In genomic region chr21:33598051-33598450, GRCh38 we compare ENCODE assay signal across 27 cellular contexts. TPM values are rescaled to one million over a fixed set of nuclear protein-coding genes. Genes with fewer than 3 reads are reported as not detected.
DNase-seq lines count a peak whose midpoint lies in the region; ATAC-seq, FAIRE-seq and TF ChIP-seq lines count a peak whose summit lies in the region.
"Had no signal": no experiment of that assay in that cellular context is flagged by ENCODE, and none has a peak within 500 bp of the region (broad histone marks: within the 10 kb centered on the region; RNA-seq: fewer than 3 reads in every experiment).

No MANE protein-coding gene starts in this region.

- POLR2A ChIA-PET in HepG2 (lab: Yijun Ruan, JAX), result no interaction called here

- TF ChIP-seq CTCF in HepG2 (CRISPR knock-in tag; IDR thresholded peaks at IDR 0.05) (no peak), right lobe of liver (IDR thresholded peaks at IDR 0.05) (no peak), nephron progenitor cell (IDR thresholded peaks at IDR 0.05) (no peak)

- no peaks in the 10 kb centered on the region for H3K9me3 ChIP-seq in HepG2 (ENCODE audit: low read length)
- H3K9me3 ChIP-seq in right lobe of liver, result no peaks in the 10 kb centered on the region
- H3K9me3 ChIP-seq in SK-N-MC (ENCODE audit: low read depth, low read length), result no peaks in the 10 kb centered on the region
- H3K9me3 ChIP-seq: A549; BLaER1 treated with 17β-estradiol and CSF1 and Interleukin-3, amounts not matched to agents 10 nM and 100 nM; Caco-2 had no signal

- DNase-seq in HepG2 (ENCODE audit: low spot score) (no peak), right lobe of liver (no peak), SK-N-MC (ENCODE audit: low read depth, low spot score) (no peak), nephron progenitor cell (no peak), NCI-H226 (no peak)
- no peak for DNase-seq in activated CD4-positive, CD25-positive, alpha-beta regulatory T cell treated with anti-CD3 and anti-CD28 coated beads, Interleukin-2, amount 50 U/mL, for 72 hours
- DNase-seq: AML-193; Caco-2; Calu3; CD4-positive, alpha-beta T cell; CD8-positive, alpha-beta T cell; DMS 273 treated with DMSO at 0.1 percent for 48 hours; DMS153; DMS53; DMS79; DND-41; EL; GF-D8 had no signal

- H3K79me2 ChIP-seq in HepG2 (ENCODE audit: insufficient read depth, low read length), result no peaks in the 10 kb centered on the region

- TF ChIP-seq RAD21 in HepG2 (CRISPR knock-in tag; IDR thresholded peaks at IDR 0.05), result no peak

- no peaks in the 10 kb centered on the region for H3K27me3 Mint-ChIP-seq in nephron progenitor cell (ENCODE audit: low read depth, poor library complexity)
- H3K27me3 Mint-ChIP-seq: B cell; CD4-positive, alpha-beta T cell had no signal

- CTCF ChIA-PET in HepG2 (lab: Yijun Ruan, JAX; ENCODE audit: low intra/inter-chr PET ratio, low total read pairs), result no interaction called here

- peaks cover 68% of the 10 kb centered on the region for H3K36me3 Mint-ChIP-seq in nephron progenitor cell (ENCODE audit: low read depth)

- H3K27ac ChIP-seq in HepG2 (ENCODE audit: extremely low read length, insufficient read depth, low read length) (no peak overlapping the region), right lobe of liver (no peak overlapping the region), SK-N-MC (peak overlapping the region; percentile 19; the same call in 1 of the 2 replicates)
- H3K27ac ChIP-seq: 22Rv1; A549; BLaER1 treated with 17β-estradiol and CSF1 and Interleukin-3, amounts not matched to agents 10 nM and 100 nM; C4-2B had no signal

- in situ Hi-C loops in HepG2 (cut with HindIII; ENCODE audit: extremely low pct_ligation_motif_present, low pct_unique_long_range_greater_than_20kb), result no loop called here

- peak overlapping the region; percentile 22 for H3K27ac Mint-ChIP-seq in nephron progenitor cell
- H3K27ac Mint-ChIP-seq: B cell; CD4-positive, alpha-beta T cell; CD8-positive, alpha-beta T cell had no signal

- no peaks in the 10 kb centered on the region for H3K9me3 Mint-ChIP-seq in nephron progenitor cell
- H3K9me3 Mint-ChIP-seq: CD4-positive, alpha-beta T cell; CD8-positive, alpha-beta T cell had no signal

- H3K4me3 ChIP-seq in HepG2 (replicated peaks in 1 of 3; ENCODE audit: insufficient read depth in 1 of 3, low read depth in 2 of 3, low read length in 3 of 3), result no peak overlapping the region
- H3K4me3 ChIP-seq in right lobe of liver, result no peak overlapping the region
- no peak overlapping the region for H3K4me3 ChIP-seq in SK-N-MC
- H3K4me3 ChIP-seq: A549; BLaER1 treated with 17β-estradiol and CSF1 and Interleukin-3, amounts not matched to agents 10 nM and 100 nM had no signal

- ATAC-seq in HepG2 (no peak), right lobe of liver (no peak), HG03139 (IDR thresholded peaks at IDR 0.05; ENCODE audit: unreplicated experiment) (no peak)
- ATAC-seq: A549; CD8-positive, alpha-beta T cell had no signal

- no TSS peak for BruUV-seq in HepG2 (replicated peaks; lab: Mats Ljungman, UMichigan)

- TF ChIP-seq POLR2A in HepG2 (IDR thresholded peaks at IDR 0.05; ENCODE audit: insufficient read depth in 1 of 2, low read depth in 2 of 2, low read length in 2 of 2) (no peak), right lobe of liver (IDR thresholded peaks at IDR 0.05) (no peak)

- intact Hi-C loops in HepG2 (cut with micrococcal nuclease; ENCODE audit: unreplicated experiment) (no loop called here), right lobe of liver (cut with DNase I) (no loop called here)

- H3K4me1 ChIP-seq in HepG2 (ENCODE audit: insufficient read depth, low read length) (no peaks in the 10 kb centered on the region), right lobe of liver (no peaks in the 10 kb centered on the region)
- H3K4me1 ChIP-seq: A549; BLaER1 treated with 17β-estradiol and CSF1 and Interleukin-3, amounts not matched to agents 10 nM and 100 nM; Caco-2 had no signal

- no peak overlapping the region for H2AFZ ChIP-seq in HepG2 (ENCODE audit: low read length)

- no peak overlapping the region for H3K4me2 ChIP-seq in HepG2 (ENCODE audit: low read depth, low read length)
- H3K4me2 ChIP-seq: A549; BLaER1 treated with 17β-estradiol and CSF1 and Interleukin-3, amounts not matched to agents 10 nM and 100 nM had no signal

- no peak for FAIRE-seq in HepG2 (lab: Jason Lieb, UNC)
- FAIRE-seq in colon (lab: Jason Lieb, UNC), result peak; percentile 38
- FAIRE-seq: A549, GM12891, GM19239 had no signal

- H3K9ac ChIP-seq in HepG2 (ENCODE audit: insufficient read depth, low read depth, low read length) (no peak overlapping the region), SK-N-MC (ENCODE audit: insufficient read length) (no peak overlapping the region)
- H3K9ac ChIP-seq: BLaER1 treated with 17β-estradiol and CSF1 and Interleukin-3, amounts not matched to agents 10 nM and 100 nM had no signal

- H3K36me3 ChIP-seq in HepG2 (replicated peaks in 1 of 2; ENCODE audit: control insufficient read depth in 1 of 2, insufficient read depth in 2 of 2, low read length in 2 of 2), result peaks cover 4 to 29% of the 10 kb centered on the region in 2 experiments
- H3K36me3 ChIP-seq in right lobe of liver, result peaks cover 0 to 43% (median 8%) of the 10 kb centered on the region in 4 donors
- peaks cover 51% of the 10 kb centered on the region for H3K36me3 ChIP-seq in SK-N-MC (ENCODE audit: insufficient read depth, low read length)

- peaks cover 5% of the 10 kb centered on the region for H3K4me1 Mint-ChIP-seq in nephron progenitor cell
- H3K4me1 Mint-ChIP-seq: B cell had no signal

- H3K27me3 ChIP-seq in HepG2 (ENCODE audit: control insufficient read depth in 1 of 2, insufficient read depth in 2 of 2, low read length in 2 of 2), result no peaks in the 10 kb centered on the region
- no peaks in the 10 kb centered on the region for H3K27me3 ChIP-seq in right lobe of liver
- H3K27me3 ChIP-seq: BLaER1 treated with 17β-estradiol and CSF1 and Interleukin-3, amounts not matched to agents 10 nM and 100 nM had no signal

- 96% methylated on average over 1 of the region's 1 CpG for WGBS in HepG2 (ENCODE audit: low lambda C conversion rate)
- 59% methylated on average over 1 of the region's 1 CpG for WGBS in right lobe of liver (ENCODE audit: insufficient coverage, low coverage, low lambda C conversion rate, missing lambda C conversion rate)

- no peak overlapping the region for H3K4me3 Mint-ChIP-seq in nephron progenitor cell
- H3K4me3 Mint-ChIP-seq: B cell; CD4-positive, alpha-beta T cell; CD8-positive, alpha-beta T cell had no signal

- no peaks in the 10 kb centered on the region for H4K20me1 ChIP-seq in HepG2 (ENCODE audit: insufficient read depth, low read length)
- H4K20me1 ChIP-seq: BLaER1 treated with 17β-estradiol and CSF1 and Interleukin-3, amounts not matched to agents 10 nM and 100 nM had no signal

- TF ChIP-seq EP300 in HepG2 (IDR thresholded peaks at IDR 0.05; ENCODE audit: low read depth in 2 of 2, low read length in 2 of 2) (no peak), HepG2 (CRISPR knock-in tag; IDR thresholded peaks at IDR 0.05; ENCODE audit: borderline replicate concordance) (no peak)

RNA-seq across cellular contexts. Expression of gene DONSON, which starts 9.6 kb away (rescaled TPM):
- 60.8 and 63.6 TPM in 2 replicates for total RNA-seq in HepG2 (2016; rRNA removed; fragmentation: Illumina TruSeq; extraction: Trizol)
- total RNA-seq in HepG2 (2016; cell fraction: cytosol; rRNA removed; fragmentation: Illumina TruSeq; extraction: Trizol; ENCODE audit: low read depth), result 19.3 and 25.7 TPM in 2 replicates
- total RNA-seq in HepG2 (2016; cell fraction: insoluble cytoplasmic fraction; rRNA removed; fragmentation: Illumina TruSeq; extraction: Trizol), result 63.7 and 64.8 TPM in 2 replicates
- total RNA-seq in HepG2 (2016; cell fraction: membrane; rRNA removed; fragmentation: Illumina TruSeq; extraction: Trizol), result 39.0 and 44.1 TPM in 2 replicates
- 49.7 and 57.4 TPM in 2 replicates for total RNA-seq in HepG2 (2016; cell fraction: nucleus; rRNA removed; fragmentation: Illumina TruSeq; extraction: Trizol)
- 23.8 and 35.4 TPM in 2 replicates for polyA plus RNA-seq in HepG2 (2011; rRNA removed)
- 14.5 and 16.8 TPM in 2 replicates for polyA plus RNA-seq in HepG2 (2011; cell fraction: cytosol; rRNA removed)
- 32.1 and 34.6 TPM in 2 replicates for polyA plus RNA-seq in HepG2 (2011; cell fraction: nucleus; rRNA removed)
- 27.0 and 35.7 TPM in 2 replicates for polyA plus RNA-seq in HepG2 (2012)
- polyA plus RNA-seq in HepG2 (2016; cell fraction: cytosol; fragmentation: Illumina TruSeq; extraction: Trizol; ENCODE audit: low read depth), result 14.8 and 16.8 TPM in 2 replicates
- polyA plus RNA-seq in HepG2 (2016; cell fraction: insoluble cytoplasmic fraction; fragmentation: Illumina TruSeq; extraction: Trizol; ENCODE audit: low read depth), result 70.4 and 76.8 TPM in 2 replicates
- polyA plus RNA-seq in HepG2 (2016; cell fraction: membrane; fragmentation: Illumina TruSeq; extraction: Trizol; ENCODE audit: low read depth), result 27.4 and 32.3 TPM in 2 replicates
- 91.6 and 102 TPM in 2 replicates for polyA plus RNA-seq in HepG2 (2016; cell fraction: nucleus; fragmentation: Illumina TruSeq; extraction: Trizol; ENCODE audit: insufficient read depth, low read depth)
- 21.0 and 36.0 TPM in 2 replicates for polyA minus RNA-seq in HepG2 (2011; rRNA and poly(A)+ RNA removed; ENCODE audit: low replicate concordance)
- 14.6 and 17.7 TPM in 2 replicates for polyA minus RNA-seq in HepG2 (2011; cell fraction: cytosol; rRNA and poly(A)+ RNA removed)
- polyA minus RNA-seq in HepG2 (2011; cell fraction: nucleus; rRNA and poly(A)+ RNA removed), result 23.7 and 27.5 TPM in 2 replicates
- total RNA-seq in right lobe of liver, result 10 to 100 TPM in 2 of 6 experiments, 1 to 10 TPM in 4; 6.0 to 13.7 (median 8.4) TPM

RNA-seq across cellular contexts. Expression of gene CRYZL1, which starts 43.5 kb away (rescaled TPM):
- total RNA-seq in HepG2 (2016; rRNA removed; fragmentation: Illumina TruSeq; extraction: Trizol) (20.3 and 25.9 TPM in 2 replicates), right lobe of liver (10 to 100 TPM in 4 of 6 experiments, 1 to 10 TPM in 2; 9.7 to 16.3 (median 13.2) TPM)
- total RNA-seq in HepG2 (2016; cell fraction: cytosol; rRNA removed; fragmentation: Illumina TruSeq; extraction: Trizol; ENCODE audit: low read depth), result 5.2 and 7.4 TPM in 2 replicates
- total RNA-seq in HepG2 (2016; cell fraction: insoluble cytoplasmic fraction; rRNA removed; fragmentation: Illumina TruSeq; extraction: Trizol), result 16.8 and 18.9 TPM in 2 replicates
- total RNA-seq in HepG2 (2016; cell fraction: membrane; rRNA removed; fragmentation: Illumina TruSeq; extraction: Trizol), result 8.0 and 10.8 TPM in 2 replicates
- total RNA-seq in HepG2 (2016; cell fraction: nucleus; rRNA removed; fragmentation: Illumina TruSeq; extraction: Trizol), result 21.2 and 22.0 TPM in 2 replicates
- polyA plus RNA-seq in HepG2 (2011; rRNA removed), result 27.7 and 29.9 TPM in 2 replicates
- 7.0 and 10.2 TPM in 2 replicates for polyA plus RNA-seq in HepG2 (2011; cell fraction: cytosol; rRNA removed)
- polyA plus RNA-seq in HepG2 (2011; cell fraction: nucleus; rRNA removed), result 39.4 and 46.1 TPM in 2 replicates
- 19.7 and 20.7 TPM in 2 replicates for polyA plus RNA-seq in HepG2 (2012)
- 5.9 and 7.3 TPM in 2 replicates for polyA plus RNA-seq in HepG2 (2016; cell fraction: cytosol; fragmentation: Illumina TruSeq; extraction: Trizol; ENCODE audit: low read depth)
- polyA plus RNA-seq in HepG2 (2016; cell fraction: insoluble cytoplasmic fraction; fragmentation: Illumina TruSeq; extraction: Trizol; ENCODE audit: low read depth), result 21.3 and 22.3 TPM in 2 replicates
- 5.9 and 6.0 TPM in 2 replicates for polyA plus RNA-seq in HepG2 (2016; cell fraction: membrane; fragmentation: Illumina TruSeq; extraction: Trizol; ENCODE audit: low read depth)
- 28.2 and 41.4 TPM in 2 replicates for polyA plus RNA-seq in HepG2 (2016; cell fraction: nucleus; fragmentation: Illumina TruSeq; extraction: Trizol; ENCODE audit: insufficient read depth, low read depth)
- 6.0 and 23.4 TPM in 2 replicates for polyA minus RNA-seq in HepG2 (2011; rRNA and poly(A)+ RNA removed; ENCODE audit: low replicate concordance)
- 5.8 and 7.4 TPM in 2 replicates for polyA minus RNA-seq in HepG2 (2011; cell fraction: cytosol; rRNA and poly(A)+ RNA removed)
- 58.7 and 70.7 TPM in 2 replicates for polyA minus RNA-seq in HepG2 (2011; cell fraction: nucleus; rRNA and poly(A)+ RNA removed)

RNA-seq across cellular contexts. Expression of gene ITSN1, which starts 44.2 kb away (rescaled TPM):
- 20.9 and 26.1 TPM in 2 replicates for total RNA-seq in HepG2 (2016; rRNA removed; fragmentation: Illumina TruSeq; extraction: Trizol)
- 7.4 and 8.4 TPM in 2 replicates for total RNA-seq in HepG2 (2016; cell fraction: cytosol; rRNA removed; fragmentation: Illumina TruSeq; extraction: Trizol; ENCODE audit: low read depth)
- 19.4 and 27.9 TPM in 2 replicates for total RNA-seq in HepG2 (2016; cell fraction: insoluble cytoplasmic fraction; rRNA removed; fragmentation: Illumina TruSeq; extraction: Trizol)
- 12.5 and 13.9 TPM in 2 replicates for total RNA-seq in HepG2 (2016; cell fraction: membrane; rRNA removed; fragmentation: Illumina TruSeq; extraction: Trizol)
- 28.9 and 34.6 TPM in 2 replicates for total RNA-seq in HepG2 (2016; cell fraction: nucleus; rRNA removed; fragmentation: Illumina TruSeq; extraction: Trizol)
- 32.2 and 33.8 TPM in 2 replicates for polyA plus RNA-seq in HepG2 (2011; rRNA removed)
- polyA plus RNA-seq in HepG2 (2011; cell fraction: cytosol; rRNA removed), result 17.7 and 19.5 TPM in 2 replicates
- polyA plus RNA-seq in HepG2 (2011; cell fraction: nucleus; rRNA removed), result 77.2 and 113 TPM in 2 replicates
- polyA plus RNA-seq in HepG2 (2012), result 17.9 and 21.0 TPM in 2 replicates
- 2.1 and 2.2 TPM in 2 replicates for polyA plus RNA-seq in HepG2 (2016; cell fraction: cytosol; fragmentation: Illumina TruSeq; extraction: Trizol; ENCODE audit: low read depth)
- polyA plus RNA-seq in HepG2 (2016; cell fraction: insoluble cytoplasmic fraction; fragmentation: Illumina TruSeq; extraction: Trizol; ENCODE audit: low read depth), result 19.9 and 26.2 TPM in 2 replicates
- 5.9 and 7.6 TPM in 2 replicates for polyA plus RNA-seq in HepG2 (2016; cell fraction: membrane; fragmentation: Illumina TruSeq; extraction: Trizol; ENCODE audit: low read depth)
- polyA plus RNA-seq in HepG2 (2016; cell fraction: nucleus; fragmentation: Illumina TruSeq; extraction: Trizol; ENCODE audit: insufficient read depth, low read depth), result 54.1 and 57.5 TPM in 2 replicates
- polyA minus RNA-seq in HepG2 (2011; rRNA and poly(A)+ RNA removed; ENCODE audit: low replicate concordance), result 30.7 and 84.5 TPM in 2 replicates
- 12.0 and 17.5 TPM in 2 replicates for polyA minus RNA-seq in HepG2 (2011; cell fraction: cytosol; rRNA and poly(A)+ RNA removed)
- 48.5 and 64.6 TPM in 2 replicates for polyA minus RNA-seq in HepG2 (2011; cell fraction: nucleus; rRNA and poly(A)+ RNA removed)
- total RNA-seq in right lobe of liver, result 10 to 100 TPM; 27.8 to 63.1 (median 33.8) TPM

RNA-seq across cellular contexts. Expression of gene SON, which starts 55.2 kb away (rescaled TPM):
- total RNA-seq in HepG2 (2016; rRNA removed; fragmentation: Illumina TruSeq; extraction: Trizol), result 78.3 and 291 TPM in 2 replicates
- 8.5 and 9.3 TPM in 2 replicates for total RNA-seq in HepG2 (2016; cell fraction: cytosol; rRNA removed; fragmentation: Illumina TruSeq; extraction: Trizol; ENCODE audit: low read depth)
- total RNA-seq in HepG2 (2016; cell fraction: insoluble cytoplasmic fraction; rRNA removed; fragmentation: Illumina TruSeq; extraction: Trizol), result 71.9 and 282 TPM in 2 replicates
- 38.8 and 42.6 TPM in 2 replicates for total RNA-seq in HepG2 (2016; cell fraction: membrane; rRNA removed; fragmentation: Illumina TruSeq; extraction: Trizol)
- 173 and 188 TPM in 2 replicates for total RNA-seq in HepG2 (2016; cell fraction: nucleus; rRNA removed; fragmentation: Illumina TruSeq; extraction: Trizol)
- polyA plus RNA-seq in HepG2 (2011; rRNA removed), result 60.8 and 61.3 TPM in 2 replicates
- 27.3 and 38.0 TPM in 2 replicates for polyA plus RNA-seq in HepG2 (2011; cell fraction: cytosol; rRNA removed)
- polyA plus RNA-seq in HepG2 (2011; cell fraction: nucleus; rRNA removed), result 184 and 204 TPM in 2 replicates
- polyA plus RNA-seq in HepG2 (2012), result 121 and 128 TPM in 2 replicates
- polyA plus RNA-seq in HepG2 (2016; cell fraction: cytosol; fragmentation: Illumina TruSeq; extraction: Trizol; ENCODE audit: low read depth), result 4.6 and 5.8 TPM in 2 replicates
- polyA plus RNA-seq in HepG2 (2016; cell fraction: insoluble cytoplasmic fraction; fragmentation: Illumina TruSeq; extraction: Trizol; ENCODE audit: low read depth), result 116 and 145 TPM in 2 replicates
- polyA plus RNA-seq in HepG2 (2016; cell fraction: membrane; fragmentation: Illumina TruSeq; extraction: Trizol; ENCODE audit: low read depth), result 16.5 and 18.3 TPM in 2 replicates
- 242 and 248 TPM in 2 replicates for polyA plus RNA-seq in HepG2 (2016; cell fraction: nucleus; fragmentation: Illumina TruSeq; extraction: Trizol; ENCODE audit: insufficient read depth, low read depth)
- polyA minus RNA-seq in HepG2 (2011; rRNA and poly(A)+ RNA removed; ENCODE audit: low replicate concordance), result 192 and 202 TPM in 2 replicates
- 80.6 and 107 TPM in 2 replicates for polyA minus RNA-seq in HepG2 (2011; cell fraction: cytosol; rRNA and poly(A)+ RNA removed)
- 280 and 289 TPM in 2 replicates for polyA minus RNA-seq in HepG2 (2011; cell fraction: nucleus; rRNA and poly(A)+ RNA removed)
- total RNA-seq in right lobe of liver, result 100 to 1,000 TPM in 4 of 6 experiments, 10 to 100 TPM in 2; 86.7 to 212 (median 113) TPM

RNA-seq across cellular contexts. Expression of gene GART, which starts 56.1 kb away (rescaled TPM):
- total RNA-seq in HepG2 (2016; rRNA removed; fragmentation: Illumina TruSeq; extraction: Trizol) (109 and 151 TPM in 2 replicates), right lobe of liver (10 to 100 TPM; 23.0 to 93.5 (median 39.3) TPM)
- 31.1 and 36.8 TPM in 2 replicates for total RNA-seq in HepG2 (2016; cell fraction: cytosol; rRNA removed; fragmentation: Illumina TruSeq; extraction: Trizol; ENCODE audit: low read depth)
- 113 and 146 TPM in 2 replicates for total RNA-seq in HepG2 (2016; cell fraction: insoluble cytoplasmic fraction; rRNA removed; fragmentation: Illumina TruSeq; extraction: Trizol)
- 32.8 and 39.5 TPM in 2 replicates for total RNA-seq in HepG2 (2016; cell fraction: membrane; rRNA removed; fragmentation: Illumina TruSeq; extraction: Trizol)
- total RNA-seq in HepG2 (2016; cell fraction: nucleus; rRNA removed; fragmentation: Illumina TruSeq; extraction: Trizol), result 90.9 and 99.5 TPM in 2 replicates
- 17.7 and 17.9 TPM in 2 replicates for polyA plus RNA-seq in HepG2 (2011; rRNA removed)
- 9.6 and 13.2 TPM in 2 replicates for polyA plus RNA-seq in HepG2 (2011; cell fraction: cytosol; rRNA removed)
- 19.9 and 27.1 TPM in 2 replicates for polyA plus RNA-seq in HepG2 (2011; cell fraction: nucleus; rRNA removed)
- 50.5 and 59.0 TPM in 2 replicates for polyA plus RNA-seq in HepG2 (2012)
- 4.4 and 5.6 TPM in 2 replicates for polyA plus RNA-seq in HepG2 (2016; cell fraction: cytosol; fragmentation: Illumina TruSeq; extraction: Trizol; ENCODE audit: low read depth)
- 99.4 and 99.8 TPM in 2 replicates for polyA plus RNA-seq in HepG2 (2016; cell fraction: insoluble cytoplasmic fraction; fragmentation: Illumina TruSeq; extraction: Trizol; ENCODE audit: low read depth)
- polyA plus RNA-seq in HepG2 (2016; cell fraction: membrane; fragmentation: Illumina TruSeq; extraction: Trizol; ENCODE audit: low read depth), result 8.6 and 10.6 TPM in 2 replicates
- polyA plus RNA-seq in HepG2 (2016; cell fraction: nucleus; fragmentation: Illumina TruSeq; extraction: Trizol; ENCODE audit: insufficient read depth, low read depth), result 70.2 and 73.8 TPM in 2 replicates
- polyA minus RNA-seq in HepG2 (2011; rRNA and poly(A)+ RNA removed; ENCODE audit: low replicate concordance), result 15.8 and 35.7 TPM in 2 replicates
- 21.5 and 23.0 TPM in 2 replicates for polyA minus RNA-seq in HepG2 (2011; cell fraction: cytosol; rRNA and poly(A)+ RNA removed)
- 73.8 and 95.2 TPM in 2 replicates for polyA minus RNA-seq in HepG2 (2011; cell fraction: nucleus; rRNA and poly(A)+ RNA removed)
